Comparison of ENCODE assay signal across 8 cellular contexts in genomic region chr16:1351582-1352362, GRCh38. TPM values are rescaled to one million over a fixed set of nuclear protein-coding genes. Genes with fewer than 3 reads are reported as not detected.
DNase-seq lines count a peak whose midpoint lies in the region; ATAC-seq and TF ChIP-seq lines count a peak whose summit lies in the region.

Gene GNPTG, plus strand, starts transcription at chr16:1351931. Its CDS starts 35 bp downstream, at chr16:1351966.
Gene TSR3, minus strand, starts transcription at chr16:1351878. Its CDS starts 74 bp downstream, at chr16:1351804.

- peaks cover 26% of the 10 kb centered on the region for H3K36me3 ChIP-seq in HUES64 (ENCODE audit: insufficient read depth, low read length)

- H3K4me1 ChIP-seq in HUES64 (ENCODE audit: insufficient read depth, low read length) = no peaks in the 10 kb centered on the region

- H3K4me3 ChIP-seq in HUES64 (ENCODE audit: low read length) (peak within 1 kb of the TSS; percentile 95), fibroblast of villous mesenchyme (ENCODE audit: low read depth, low read length) (peak within 1 kb of the TSS; percentile 92)

- WGBS in HUES64 = under 1% methylated on average over 98 of the region's 98 CpGs

- H3K27me3 Mint-ChIP-seq in neural crest cell (ENCODE audit: low read depth) = peaks cover 6% of the 10 kb centered on the region
- no peaks in the 10 kb centered on the region for H3K27me3 Mint-ChIP-seq in stimulated activated naive CD8-positive, alpha-beta T cell treated with anti-CD3 and anti-CD28 coated beads, Interleukin-15, amount 100 ng/mL, for 72 hours

- peaks cover 4% of the 10 kb centered on the region for H3K36me3 Mint-ChIP-seq in neural crest cell (ENCODE audit: low read depth)

- peak within 1 kb of the TSS; percentile 83 for H3K9ac ChIP-seq in HUES64 (ENCODE audit: low read depth, low read length)

- POLR2A ChIA-PET in RWPE1 (lab: Yijun Ruan, JAX; ENCODE audit: low non-redundant PET) = no interaction called here

- H3K9me3 Mint-ChIP-seq in neural crest cell = no peaks in the 10 kb centered on the region
- no peaks in the 10 kb centered on the region for H3K9me3 Mint-ChIP-seq in stimulated activated naive CD8-positive, alpha-beta T cell treated with anti-CD3 and anti-CD28 coated beads, Interleukin-15, amount 100 ng/mL, for 72 hours

- H3K27ac Mint-ChIP-seq in neural crest cell (ENCODE audit: unreplicated experiment) = no peak within 1 kb of the TSS
- H3K27ac Mint-ChIP-seq in stimulated activated naive CD8-positive, alpha-beta T cell treated with anti-CD3 and anti-CD28 coated beads, Interleukin-15, amount 100 ng/mL, for 72 hours = peak within 1 kb of the TSS; percentile 46 to 95

- peak; percentile 63 for ATAC-seq in GM21390 (IDR thresholded peaks at IDR 0.05; ENCODE audit: unreplicated experiment)
- peak; percentile 86 for ATAC-seq in stimulated activated naive CD8-positive, alpha-beta T cell treated with anti-CD3 and anti-CD28 coated beads, Interleukin-15, amount 100 ng/mL, for 72 hours

- CTCF ChIA-PET in RWPE1 (lab: Yijun Ruan, JAX) = no interaction called here

- H3K4me3 Mint-ChIP-seq in neural crest cell = peak within 1 kb of the TSS; percentile 89
- peak within 1 kb of the TSS; percentile 86 to 89 for H3K4me3 Mint-ChIP-seq in stimulated activated naive CD8-positive, alpha-beta T cell treated with anti-CD3 and anti-CD28 coated beads, Interleukin-15, amount 100 ng/mL, for 72 hours

- H3K27ac ChIP-seq in HUES64 (ENCODE audit: low read depth, low read length) = no peak within 1 kb of the TSS
- H3K27ac ChIP-seq in RWPE1 = peak within 1 kb of the TSS; percentile 66

- H3K4me1 Mint-ChIP-seq in neural crest cell = peaks cover 14% of the 10 kb centered on the region
- H3K4me1 Mint-ChIP-seq in stimulated activated naive CD8-positive, alpha-beta T cell treated with anti-CD3 and anti-CD28 coated beads, Interleukin-15, amount 100 ng/mL, for 72 hours = peaks cover 54% of the 10 kb centered on the region

- H3K9me3 ChIP-seq in HUES64 (ENCODE audit: insufficient read depth, low read depth, low read length) = no peaks in the 10 kb centered on the region

- no peak for TF ChIP-seq CTCF in RWPE1 (conservative IDR thresholded peaks at IDR 0.05; ENCODE audit: low read depth)
- no peak for TF ChIP-seq CTCF in fibroblast of villous mesenchyme (IDR thresholded peaks at IDR 0.05; ENCODE audit: insufficient read depth, low read depth, low read length)
- TF ChIP-seq CTCF in neural crest cell (conservative IDR thresholded peaks at IDR 0.05) = no peak

- no peaks in the 10 kb centered on the region for H3K27me3 ChIP-seq in HUES64 (ENCODE audit: insufficient read depth, low read length)

- peak; percentile 31 for DNase-seq in DMS114 treated with DMSO at 0.1 percent for 48 hours (lab: John Stamatoyannopoulos, UW; ENCODE audit: unreplicated experiment)
- peak; percentile 71 for DNase-seq in RWPE1 (ENCODE audit: low spot score)
- peak; percentile 79 for DNase-seq in activated gamma-delta T cell (lab: John Stamatoyannopoulos, UW)
- peak; percentile 87 for DNase-seq in fibroblast of villous mesenchyme (ENCODE audit: low read depth)
- peak; percentile 80 for DNase-seq in neural crest cell (ENCODE audit: low read depth, low spot score)
- peak; percentile 88 to 90 for DNase-seq in stimulated activated naive CD8-positive, alpha-beta T cell treated with anti-CD3 and anti-CD28 coated beads, Interleukin-15, amount 100 ng/mL, for 72 hours

RNA-seq across cellular contexts. Expression of gene GNPTG, which starts in this region (rescaled TPM):
- 14.9 TPM for polyA plus RNA-seq in HUES64 (2013, experiment 1 of 2)
- polyA plus RNA-seq in HUES64 (2013, experiment 2 of 2) = 14.2 TPM
- total RNA-seq in fibroblast of villous mesenchyme = 25.1 and 26.3 TPM in 2 replicates
- 32.8 and 38.3 TPM in 2 replicates for total RNA-seq in neural crest cell

RNA-seq across cellular contexts. Expression of gene TSR3, which starts in this region (rescaled TPM):
- 50.1 TPM for polyA plus RNA-seq in HUES64 (2013, experiment 1 of 2)
- 45.6 TPM for polyA plus RNA-seq in HUES64 (2013, experiment 2 of 2)
- total RNA-seq in fibroblast of villous mesenchyme (42.7 and 55.7 TPM in 2 replicates), neural crest cell (65.6 and 66.2 TPM in 2 replicates)

Comparison
In these comparisons a context has a peak if more than half of its experiments do, and no peak if none do; other contexts are left out.
1. DNase-seq: peak in every context shown above with its lines; median percentile 89 in stimulated activated naive CD8-positive, alpha-beta T cell treated with anti-CD3 and anti-CD28 coated beads, Interleukin-15, amount 100 ng/mL, for 72 hours; 87 in fibroblast of villous mesenchyme; 80 in neural crest cell; 79 in activated gamma-delta T cell; 71 in RWPE1; 31 in DMS114 treated with DMSO at 0.1 percent for 48 hours.